In the genomic region with DNA sequence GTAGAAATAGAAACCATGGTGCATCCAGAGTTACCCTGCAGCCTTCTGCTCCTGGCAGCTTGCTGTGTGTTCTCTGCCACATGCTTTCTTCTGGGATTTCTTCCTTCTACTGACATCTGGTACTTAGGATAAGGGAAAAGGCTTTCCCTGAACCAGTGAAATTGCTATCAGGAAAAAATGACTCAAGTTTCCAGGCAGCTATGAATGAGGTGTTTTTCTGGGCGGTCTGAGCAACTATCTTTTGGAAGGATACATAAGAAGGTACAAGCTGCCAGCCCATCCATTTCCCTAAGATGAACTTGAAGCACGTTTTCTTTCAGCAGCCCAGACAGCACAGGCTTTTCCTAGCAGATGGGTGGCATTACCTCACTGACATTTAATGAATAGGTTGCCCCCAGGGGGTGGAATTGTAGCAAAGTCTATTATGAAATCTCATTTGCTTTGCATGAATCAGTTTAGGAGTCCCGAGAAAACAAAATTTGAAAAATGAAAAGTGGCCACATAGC, we compare ENCODE assay signal across 9 cellular contexts.
DNase-seq lines count a peak whose midpoint lies in the region; ATAC-seq and TF ChIP-seq lines count a peak whose summit lies in the region.
"Had no signal": no experiment of that assay in that cellular context is flagged by ENCODE, and none has a peak within 500 bp of the region (broad histone marks: within the 10 kb centered on the region; RNA-seq: fewer than 3 reads in every experiment).

No MANE protein-coding gene starts in this region.

- no peak for TF ChIP-seq CTCF in chondrocyte (IDR thresholded peaks at IDR 0.05)

- H3K4me1 Mint-ChIP-seq in chondrocyte (ENCODE audit: low read depth): peaks cover 61% of the 10 kb centered on the region
- peaks cover 53% of the 10 kb centered on the region for H3K4me1 Mint-ChIP-seq in activated T-helper 2 cell treated with anti-CD3 and anti-CD28 coated beads, Interferon-gamma antibody, Interleukin-2, Interleukin-4, amounts not matched to agents 10 μg/mL and 5 μg/mL and 100 μg/mL, durations not matched to agents 14 hours and 24 hours and 36 hours (ENCODE audit: low read depth)

- no peaks in the 10 kb centered on the region for H3K36me3 Mint-ChIP-seq in chondrocyte (ENCODE audit: low read depth)
- H3K36me3 Mint-ChIP-seq in activated T-helper 2 cell treated with anti-CD3 and anti-CD28 coated beads, Interferon-gamma antibody, Interleukin-2, Interleukin-4, amounts not matched to agents 10 μg/mL and 5 μg/mL and 100 μg/mL, durations not matched to agents 14 hours and 24 hours and 36 hours (ENCODE audit: low read depth): peaks cover 34% of the 10 kb centered on the region

- H3K4me3 Mint-ChIP-seq in chondrocyte (ENCODE audit: unreplicated experiment): no peak overlapping the region
- no peak overlapping the region for H3K4me3 Mint-ChIP-seq in activated T-helper 2 cell treated with anti-CD3 and anti-CD28 coated beads, Interferon-gamma antibody, Interleukin-2, Interleukin-4, amounts not matched to agents 10 μg/mL and 5 μg/mL and 100 μg/mL, durations not matched to agents 14 hours and 24 hours and 36 hours (ENCODE audit: low read depth)

- peak overlapping the region; percentile 78 for H3K27ac Mint-ChIP-seq in chondrocyte (ENCODE audit: unreplicated experiment)
- H3K27ac Mint-ChIP-seq in activated T-helper 2 cell treated with anti-CD3 and anti-CD28 coated beads, Interferon-gamma antibody, Interleukin-2, Interleukin-4, amounts not matched to agents 10 μg/mL and 5 μg/mL and 100 μg/mL, durations not matched to agents 14 hours and 24 hours and 36 hours: no peak overlapping the region

- intact Hi-C loops in activated T-helper 2 cell treated with anti-CD3 and anti-CD28 coated beads, Interferon-gamma antibody, Interleukin-2, Interleukin-4, amounts not matched to agents 10 μg/mL and 5 μg/mL and 100 μg/mL, durations not matched to agents 14 hours and 24 hours and 36 hours (cut with micrococcal nuclease): no loop called here

- H3K27me3 Mint-ChIP-seq in chondrocyte (ENCODE audit: low read depth): no peaks in the 10 kb centered on the region
- no peaks in the 10 kb centered on the region for H3K27me3 Mint-ChIP-seq in activated T-helper 2 cell treated with anti-CD3 and anti-CD28 coated beads, Interferon-gamma antibody, Interleukin-2, Interleukin-4, amounts not matched to agents 10 μg/mL and 5 μg/mL and 100 μg/mL, durations not matched to agents 14 hours and 24 hours and 36 hours (ENCODE audit: low read depth)

- H3K9me3 Mint-ChIP-seq in chondrocyte (ENCODE audit: low read depth): no peaks in the 10 kb centered on the region
- no peaks in the 10 kb centered on the region for H3K9me3 Mint-ChIP-seq in activated T-helper 2 cell treated with anti-CD3 and anti-CD28 coated beads, Interferon-gamma antibody, Interleukin-2, Interleukin-4, amounts not matched to agents 10 μg/mL and 5 μg/mL and 100 μg/mL, durations not matched to agents 14 hours and 24 hours and 36 hours

- DNase-seq in EH (ENCODE audit: low read depth) (peak; percentile 84), NCI-H2107 treated with DMSO at 0.1 percent for 48 hours (lab: John Stamatoyannopoulos, UW; ENCODE audit: unreplicated experiment) (peak; percentile 63), chondrocyte (ENCODE audit: low spot score) (no peak), occipital lobe (lab: John Stamatoyannopoulos, UW) (peak; percentile 30)
- no peak for DNase-seq in NK-92 treated with Interleukin-12 subunit alpha and Interleukin-12 subunit beta, amount 100 ng/mL, for 24 hours (lab: John Stamatoyannopoulos, UW)
- no peak for DNase-seq in activated T-helper 2 cell treated with anti-CD3 and anti-CD28 coated beads, Interferon-gamma antibody, Interleukin-2, Interleukin-4, amounts not matched to agents 10 μg/mL and 5 μg/mL and 100 μg/mL, durations not matched to agents 14 hours and 24 hours and 36 hours (ENCODE audit: low spot score)
- DNase-seq: stimulated activated naive CD4-positive, alpha-beta T cell had no signal

- ATAC-seq in GM21619 (IDR thresholded peaks at IDR 0.05; ENCODE audit: unreplicated experiment): no peak
- no peak for ATAC-seq in HG02759 (IDR thresholded peaks at IDR 0.05; ENCODE audit: unreplicated experiment)

Comparison
In these comparisons a context has a peak if more than half of its experiments do, and no peak if none do; other contexts are left out.
1. DNase-seq: peak in EH (single experiment), NCI-H2107 treated with DMSO at 0.1 percent for 48 hours (single experiment) and occipital lobe (single experiment); none in chondrocyte (single experiment), NK-92 treated with Interleukin-12 subunit alpha and Interleukin-12 subunit beta, amount 100 ng/mL, for 24 hours (single experiment) and activated T-helper 2 cell treated with anti-CD3 and anti-CD28 coated beads, Interferon-gamma antibody, Interleukin-2, Interleukin-4, amounts not matched to agents 10 μg/mL and 5 μg/mL and 100 μg/mL, durations not matched to agents 14 hours and 24 hours and 36 hours (single experiment).